15 cellular contexts compared by ENCODE assay signal in genomic region chr14:53054457-53054856, GRCh38.
DNase-seq lines count a peak whose midpoint lies in the region; FAIRE-seq and TF ChIP-seq lines count a peak whose summit lies in the region.
"Had no signal": no experiment of that assay in that cellular context is flagged by ENCODE, and none has a peak within 500 bp of the region (broad histone marks: within the 10 kb centered on the region; RNA-seq: fewer than 3 reads in every experiment).

No MANE protein-coding gene starts in this region.

- FAIRE-seq in GM12892 (lab: Jason Lieb, UNC), result peak; percentile 40

- H3K4me1 ChIP-seq in adipocyte (ENCODE audit: control insufficient read depth, insufficient read depth, low read length) (peaks cover 17% of the 10 kb centered on the region), suprapubic skin (no peaks in the 10 kb centered on the region)
- H3K4me1 ChIP-seq: thyroid gland had no signal

- H3K27ac ChIP-seq in suprapubic skin, result no peak overlapping the region
- H3K27ac ChIP-seq: C4-2B, ovary, thyroid gland, WERI-Rb-1 had no signal

- TF ChIP-seq POLR2A in GM12892 (IDR thresholded peaks at IDR 0.05; ENCODE audit: low read depth, low read length) (no peak), suprapubic skin (IDR thresholded peaks at IDR 0.05) (no peak)

- H3K4me3 ChIP-seq in adipocyte (ENCODE audit: low read length) (peak overlapping the region; percentile 42), fibroblast of the aortic adventitia (ENCODE audit: low read depth, low read length) (no peak overlapping the region), suprapubic skin (no peak overlapping the region)
- H3K4me3 ChIP-seq: ovary, skin epidermis, thyroid gland had no signal

- DNase-seq in GM12892 (ENCODE audit: insufficient read length) (no peak), adipocyte (ENCODE audit: low read depth) (peak; percentile 67), fibroblast of the aortic adventitia (ENCODE audit: low read depth) (peak; percentile 87), stromal cell of bone marrow (ENCODE audit: low read depth) (peak; percentile 81), germinal center (ENCODE audit: low spot score) (no peak), suprapubic skin (ENCODE audit: low spot score in 2 of 2) (no peak)
- no peak for DNase-seq in NK-92 treated with Interleukin-12 subunit alpha and Interleukin-12 subunit beta, amount 100 ng/mL, for 24 hours (lab: John Stamatoyannopoulos, UW)
- DNase-seq: activated CD8-positive, alpha-beta T cell treated with anti-CD3 and anti-CD28 coated beads for 36 hours; amniotic stem cell; ovary; stimulated activated CD4-positive, alpha-beta T cell treated with anti-CD3 and anti-CD28 coated beads, Interleukin-4, amount 100 ng/mL, for 4 hours; thyroid gland; WERI-Rb-1 had no signal

- no peak for TF ChIP-seq CTCF in fibroblast of the aortic adventitia (IDR thresholded peaks at IDR 0.05; ENCODE audit: insufficient read depth, low read length)
- no peak for TF ChIP-seq CTCF in suprapubic skin (IDR thresholded peaks at IDR 0.05)

- no peak for TF ChIP-seq EP300 in suprapubic skin (IDR thresholded peaks at IDR 0.05)

- H3K9me3 ChIP-seq in adipocyte (ENCODE audit: control insufficient read depth, low read length) (no peaks in the 10 kb centered on the region), suprapubic skin (no peaks in the 10 kb centered on the region)
- H3K9me3 ChIP-seq: ovary, thyroid gland had no signal

- H3K36me3 ChIP-seq in adipocyte (ENCODE audit: control insufficient read depth, insufficient read depth, low read length, severe bottlenecking) (peaks cover 11% of the 10 kb centered on the region), suprapubic skin (peaks cover 4% of the 10 kb centered on the region)
- H3K36me3 ChIP-seq: ovary, thyroid gland, WERI-Rb-1 had no signal

- H3K9ac ChIP-seq in adipocyte (ENCODE audit: low read length), result peak overlapping the region; percentile 62

- 59% methylated on average over 2 of the region's 2 CpGs for WGBS in suprapubic skin

- H3K27me3 ChIP-seq in adipocyte (replicated peaks; ENCODE audit: control insufficient read depth, insufficient read depth, low read length) (no peaks in the 10 kb centered on the region), suprapubic skin (no peaks in the 10 kb centered on the region)
- H3K27me3 ChIP-seq: ovary, thyroid gland had no signal

Comparison
In these comparisons a context has a peak if more than half of its experiments do, and no peak if none do; other contexts are left out.
1. DNase-seq: peak in adipocyte (single experiment), fibroblast of the aortic adventitia (single experiment) and stromal cell of bone marrow (single experiment); none in GM12892 (single experiment), germinal center (single experiment), NK-92 treated with Interleukin-12 subunit alpha and Interleukin-12 subunit beta, amount 100 ng/mL, for 24 hours (single experiment) and suprapubic skin (0 of 2).